ENCODE assay signal across 1 cellular context in genomic region chr1:234782821-234783220, GRCh38.
TF ChIP-seq lines count a peak whose summit lies in the region.

No MANE protein-coding gene starts in this region.

TF ChIP-seq in SK-N-SH treated with all-trans-retinoic acid at 6 μM for 48 hours, 23 proteins besides CTCF, POLR2A, EP300 and RAD21 (continued from another document):
- TF ChIP-seq TSHZ2 (CRISPR knock-in tag; IDR thresholded peaks at IDR 0.05): no peak
- TF ChIP-seq ZNF565 (CRISPR knock-in tag; conservative IDR thresholded peaks at IDR 0.05; ENCODE audit: low read depth): no peak
